1 cellular context compared by ENCODE assay signal in genomic region chr7:100444311-100445278, GRCh38.
TF ChIP-seq lines count a peak whose summit lies in the region.

No MANE protein-coding gene starts in this region.

TF ChIP-seq in IMR-90, 13 proteins besides CTCF, POLR2A, EP300 and RAD21 (continued from another document):
- TF ChIP-seq, protein P1, sequence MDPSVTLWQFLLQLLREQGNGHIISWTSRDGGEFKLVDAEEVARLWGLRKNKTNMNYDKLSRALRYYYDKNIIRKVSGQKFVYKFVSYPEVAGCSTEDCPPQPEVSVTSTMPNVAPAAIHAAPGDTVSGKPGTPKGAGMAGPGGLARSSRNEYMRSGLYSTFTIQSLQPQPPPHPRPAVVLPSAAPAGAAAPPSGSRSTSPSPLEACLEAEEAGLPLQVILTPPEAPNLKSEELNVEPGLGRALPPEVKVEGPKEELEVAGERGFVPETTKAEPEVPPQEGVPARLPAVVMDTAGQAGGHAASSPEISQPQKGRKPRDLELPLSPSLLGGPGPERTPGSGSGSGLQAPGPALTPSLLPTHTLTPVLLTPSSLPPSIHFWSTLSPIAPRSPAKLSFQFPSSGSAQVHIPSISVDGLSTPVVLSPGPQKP (IDR thresholded peaks at IDR 0.05; ENCODE audit: borderline replicate concordance, low read depth, low read length) = no peak
- TF ChIP-seq FOS (IDR thresholded peaks at IDR 0.05; ENCODE audit: low read depth, low read length) = no peak
- TF ChIP-seq SMC3 (IDR thresholded peaks at IDR 0.05; ENCODE audit: low read depth, low read length) = no peak
